ENCODE assay signal across 13 cellular contexts in genomic region chr5:103111458-103111857, GRCh38. TPM values are rescaled to one million over a fixed set of nuclear protein-coding genes. Genes with fewer than 3 reads are reported as not detected.
DNase-seq lines count a peak whose midpoint lies in the region; ATAC-seq and TF ChIP-seq lines count a peak whose summit lies in the region.
"Had no signal": no experiment of that assay in that cellular context is flagged by ENCODE, and none has a peak within 500 bp of the region (broad histone marks: within the 10 kb centered on the region; RNA-seq: fewer than 3 reads in every experiment).

No MANE protein-coding gene starts in this region.

- H3K36me3 ChIP-seq in gastrocnemius medialis = no peaks in the 10 kb centered on the region
- H3K36me3 ChIP-seq: brain microvascular endothelial cell had no signal

- H3K4me3 ChIP-seq in foreskin fibroblast (ENCODE audit: low read depth in 1 of 2, low read length in 2 of 2) (no peak overlapping the region), gastrocnemius medialis (no peak overlapping the region)

- H3K9me3 Mint-ChIP-seq in CD14-positive monocyte = peaks cover 0 to 6% (median 0%) of the 10 kb centered on the region in 7 donors
- H3K9me3 Mint-ChIP-seq in T-cell = peaks cover 0 to 3% (median 0%) of the 10 kb centered on the region in 3 donors
- H3K9me3 Mint-ChIP-seq in effector memory CD8-positive, alpha-beta T cell = no peaks in the 10 kb centered on the region

- DNase-seq in CD14-positive monocyte (ENCODE audit: low spot score) (no peak), T-cell (peak in 14 of 34 experiments; percentile 0 to 39 (median 14)), foreskin fibroblast (no peak), DMS53 treated with DMSO at 0.1 percent for 48 hours (lab: John Stamatoyannopoulos, UW; ENCODE audit: unreplicated experiment) (no peak), gastrocnemius medialis (no peak), NCI-H82 (lab: John Stamatoyannopoulos, UW) (no peak)
- peak in 2 of 3 experiments; percentile 11 to 14 for DNase-seq in effector memory CD8-positive, alpha-beta T cell
- DNase-seq: brain microvascular endothelial cell, mammary epithelial cell, NCI-H187, SW 1271 had no signal

- H3K27me3 Mint-ChIP-seq in CD14-positive monocyte (ENCODE audit: low read depth in 3 of 3) (no peaks in the 10 kb centered on the region), T-cell (no peaks in the 10 kb centered on the region)
- no peaks in the 10 kb centered on the region for H3K27me3 Mint-ChIP-seq in effector memory CD8-positive, alpha-beta T cell

- no peaks in the 10 kb centered on the region for H3K9me3 ChIP-seq in gastrocnemius medialis

- H3K36me3 Mint-ChIP-seq in CD14-positive monocyte = peaks cover 15 to 24% of the 10 kb centered on the region in 2 donors
- peaks cover 26% of the 10 kb centered on the region for H3K36me3 Mint-ChIP-seq in T-cell
- H3K36me3 Mint-ChIP-seq in effector memory CD8-positive, alpha-beta T cell (ENCODE audit: insufficient read depth) = peaks cover 4% of the 10 kb centered on the region

- no peak overlapping the region for H3K4me3 Mint-ChIP-seq in CD14-positive monocyte
- peak overlapping the region; percentile 1 to 62 (median 50) for H3K4me3 Mint-ChIP-seq in T-cell
- peak overlapping the region; percentile 37 for H3K4me3 Mint-ChIP-seq in effector memory CD8-positive, alpha-beta T cell

- POLR2A ChIA-PET in T-cell (lab: Charles Lee) = no interaction called here

- H3K27ac Mint-ChIP-seq in CD14-positive monocyte (peak overlapping the region in 6 of 7 donors; percentile 41 to 85 (median 56)), T-cell (peak overlapping the region; percentile 88 to 91)
- H3K27ac Mint-ChIP-seq in effector memory CD8-positive, alpha-beta T cell = peak overlapping the region; percentile 52 to 85

- peaks cover 17% of the 10 kb centered on the region for H3K4me1 Mint-ChIP-seq in CD14-positive monocyte
- peaks cover 45 to 50% (median 49%) of the 10 kb centered on the region in 3 donors for H3K4me1 Mint-ChIP-seq in T-cell
- H3K4me1 Mint-ChIP-seq in effector memory CD8-positive, alpha-beta T cell (ENCODE audit: low read depth in 2 of 2) = peaks cover 15 to 36% of the 10 kb centered on the region in 2 donors

- no peak for TF ChIP-seq POLR2A in gastrocnemius medialis (IDR thresholded peaks at IDR 0.05)

- peak; percentile 45 for ATAC-seq in HG02981 (IDR thresholded peaks at IDR 0.05; ENCODE audit: unreplicated experiment)
- peak; percentile 63 to 95 (median 90) for ATAC-seq in T-cell (replicated peaks in 1 of 4)
- ATAC-seq in effector memory CD8-positive, alpha-beta T cell (replicated peaks) = peak; percentile 99
- ATAC-seq in gastrocnemius medialis = no peak

- no peak overlapping the region for H3K27ac ChIP-seq in gastrocnemius medialis
- H3K27ac ChIP-seq: brain microvascular endothelial cell, parathyroid adenoma had no signal

- CTCF ChIA-PET in T-cell (lab: Charles Lee) = interaction anchor here (1.1 to 1.7 kb wide), 2 partner anchors 8 to 10 kb away, joined by 5 to 7 read pairs; partner anchors contain the start of genes GIN1 (in 1 of the 2) and PPIP5K2 (in 1 of the 2)

- intact Hi-C loops in CD14-positive monocyte (cut with micrococcal nuclease) (no loop called here), gastrocnemius medialis (cut with DNase I; ENCODE audit: low total_unique reads) (no loop called here)

- H3K4me1 ChIP-seq in gastrocnemius medialis = no peaks in the 10 kb centered on the region
- H3K4me1 ChIP-seq: parathyroid adenoma had no signal

- no peak for TF ChIP-seq CTCF in CD14-positive monocyte (IDR thresholded peaks at IDR 0.05)
- TF ChIP-seq CTCF in foreskin fibroblast (IDR thresholded peaks at IDR 0.05; ENCODE audit: low read depth, low read length) = no peak
- no peak for TF ChIP-seq CTCF in gastrocnemius medialis (IDR thresholded peaks at IDR 0.05 in 4 of 5, conservative IDR thresholded peaks at IDR 0.05 in 1 of 5)

- in situ Hi-C loops in gastrocnemius medialis (cut with MboI; ENCODE audit: low sequenced_read_pairs in 4 of 4) = no loop called here

- H3K27me3 ChIP-seq in gastrocnemius medialis = no peaks in the 10 kb centered on the region
- H3K27me3 ChIP-seq: brain microvascular endothelial cell had no signal

RNA-seq across cellular contexts. Expression of gene GIN1, which starts 8.5 kb away (rescaled TPM):
- 1 to 10 TPM; 3.7 to 4.7 TPM for polyA plus RNA-seq in CD14-positive monocyte
- total RNA-seq in T-cell = 10 to 100 TPM in 3 of 5 donors, 1 to 10 TPM in 2; 2.6 to 18.8 (median 11.8) TPM
- 10 to 100 TPM in 1 of 4 donors, 1 to 10 TPM in 3; 4.6 to 11.2 (median 6.9) TPM for total RNA-seq in gastrocnemius medialis

RNA-seq across cellular contexts. Expression of gene PPIP5K2, which starts 8.6 kb away (rescaled TPM):
- 10 to 100 TPM; 41.1 to 66.0 TPM for polyA plus RNA-seq in CD14-positive monocyte
- total RNA-seq in T-cell = 10 to 100 TPM; 40.1 to 63.7 (median 53.3) TPM
- 1 to 10 TPM; 3.5 to 7.0 (median 4.4) TPM for total RNA-seq in gastrocnemius medialis

Comparison
In these comparisons a context has a peak if more than half of its experiments do, and no peak if none do; other contexts are left out.
1. DNase-seq: peak in effector memory CD8-positive, alpha-beta T cell (2 of 3); none in CD14-positive monocyte (single experiment), foreskin fibroblast (0 of 2), DMS53 treated with DMSO at 0.1 percent for 48 hours (single experiment), gastrocnemius medialis (0 of 2) and NCI-H82 (single experiment).
2. H3K4me3 Mint-ChIP-seq: peak in T-cell (3 of 3) and effector memory CD8-positive, alpha-beta T cell (2 of 2); none in CD14-positive monocyte (0 of 2).
3. ATAC-seq: peak in HG02981 (single experiment), T-cell (4 of 4) and effector memory CD8-positive, alpha-beta T cell (single experiment); none in gastrocnemius medialis (0 of 2).
4. RNA of gene PPIP5K2, which starts 8.6 kb away (total RNA-seq): 40.1 to 63.7 TPM in T-cell; 3.5 to 7.0 TPM in gastrocnemius medialis; every median in the first group is over 4 times any median in the second.
5. Peak in every context shown above with its lines, with median percentiles within 50 percentile points of each other: H3K27ac Mint-ChIP-seq.